27 cellular contexts compared by ENCODE assay signal in genomic region chrX:96540111-96540631, GRCh38.
DNase-seq lines count a peak whose midpoint lies in the region; ATAC-seq, FAIRE-seq and TF ChIP-seq lines count a peak whose summit lies in the region.
"Had no signal": no experiment of that assay in that cellular context is flagged by ENCODE, and none has a peak within 500 bp of the region (broad histone marks: within the 10 kb centered on the region; RNA-seq: fewer than 3 reads in every experiment).

No MANE protein-coding gene starts in this region.

- H3K27me3 ChIP-seq in testis (no peaks in the 10 kb centered on the region), heart left ventricle (peaks cover 0 to 4% (median 0%) of the 10 kb centered on the region in 9 donors)
- H3K27me3 ChIP-seq: BE2C, cardiac muscle cell, suprapubic skin had no signal

- H3K4me1 ChIP-seq in testis: no peaks in the 10 kb centered on the region
- H3K4me1 ChIP-seq in heart left ventricle: no peaks in the 10 kb centered on the region
- H3K4me1 ChIP-seq: BE2C, suprapubic skin had no signal

- intact Hi-C loops in testis (cut with DNase I; ENCODE audit: low total_unique reads): no loop called here
- intact Hi-C loops in heart left ventricle (cut with DNase I): no loop called here

- no peaks in the 10 kb centered on the region for H3K36me3 ChIP-seq in testis (ENCODE audit: low read depth, missing control alignments)
- H3K36me3 ChIP-seq in heart left ventricle: no peaks in the 10 kb centered on the region
- H3K36me3 ChIP-seq: BE2C, cardiac muscle cell, suprapubic skin had no signal

- 65 to 66% methylated on average over 2 of the region's 2 CpGs for WGBS in testis, 2 donors
- WGBS in heart left ventricle, 4 donors: 52 to 58% (median 54%) methylated on average over 2 of the region's 2 CpGs

- H3K9me3 ChIP-seq in testis: no peaks in the 10 kb centered on the region
- no peaks in the 10 kb centered on the region for H3K9me3 ChIP-seq in heart left ventricle
- H3K9me3 ChIP-seq: BE2C, suprapubic skin had no signal

- DNase-seq in GDM1 (lab: John Stamatoyannopoulos, UW): peak; percentile 19
- DNase-seq in NOMO-1 treated with DMSO at 0.1 percent for 48 hours (lab: John Stamatoyannopoulos, UW; ENCODE audit: unreplicated experiment): peak; percentile 84
- no peak for DNase-seq in testis
- DNase-seq in heart left ventricle: no peak
- no peak for DNase-seq in hippocampal formation (lab: John Stamatoyannopoulos, UW)
- DNase-seq: activated CD4-positive, alpha-beta T cell treated with anti-CD3 and anti-CD28 coated beads, Interleukin-2, amount 50 U/mL, for 4 hours; activated CD4-positive, CD25-positive, alpha-beta regulatory T cell; activated naive CD4-positive, alpha-beta T cell treated with anti-CD3 and anti-CD28 coated beads, Interleukin-2, amount 50 U/mL, for 16 hours; BE2C; DMS53; glutamatergic neuron; left cardiac atrium; mesenchymal stem cell; NCI-H187; NCI-H526 treated with DMSO at 0.1 percent for 48 hours; stimulated activated CD4-positive, alpha-beta T cell treated with anti-CD3 and anti-CD28 coated beads, Interleukin-2, amount 100 ng/mL, for 24 hours had no signal

- H3K4me3 ChIP-seq in testis: no peak overlapping the region
- no peak overlapping the region for H3K4me3 ChIP-seq in heart left ventricle
- H3K4me3 ChIP-seq: cardiac muscle cell, skin epidermis, suprapubic skin had no signal

- TF ChIP-seq CTCF in testis (IDR thresholded peaks at IDR 0.05) (no peak), heart left ventricle (IDR thresholded peaks at IDR 0.05) (no peak)

- peak; percentile 48 for ATAC-seq in HG03565 (IDR thresholded peaks at IDR 0.05; ENCODE audit: unreplicated experiment)
- no peak for ATAC-seq in heart left ventricle
- ATAC-seq in HG03039 (IDR thresholded peaks at IDR 0.05; ENCODE audit: unreplicated experiment): no peak
- ATAC-seq: left cardiac atrium; Right ventricle myocardium inferior; stimulated activated memory B cell treated with anti-CD40 and anti-IgM and Interleukin-4, amounts not matched to agents 10 μg/mL and 1 μg/mL and 100 μg/mL, for 72 hours had no signal

- TF ChIP-seq POLR2A in testis (IDR thresholded peaks at IDR 0.05): no peak
- no peak for TF ChIP-seq POLR2A in heart left ventricle (IDR thresholded peaks at IDR 0.05)

- FAIRE-seq in endometrium (lab: Jason Lieb, UNC): peak; percentile 51
- FAIRE-seq: G401.6, H54, urothelium cell line had no signal

- H3K27ac ChIP-seq in testis (no peak overlapping the region), heart left ventricle (no peak overlapping the region)
- H3K27ac ChIP-seq: cardiac muscle cell, skin epidermis, suprapubic skin had no signal

Comparison
In these comparisons a context has a peak if more than half of its experiments do, and no peak if none do; other contexts are left out.
1. DNase-seq: peak in GDM1 (single experiment) and NOMO-1 treated with DMSO at 0.1 percent for 48 hours (single experiment); none in testis (single experiment), heart left ventricle (0 of 5) and hippocampal formation (0 of 2).